In genomic region chr2:63739180-63739579, GRCh38 we compare ENCODE assay signal across 5 cellular contexts.
DNase-seq lines count a peak whose midpoint lies in the region; ATAC-seq, FAIRE-seq and TF ChIP-seq lines count a peak whose summit lies in the region.
"Not testable (repeated sequence)": the region's sequence is repeated elsewhere in the genome, so short reads cannot be mapped to it uniquely, and the experiment has no call there.

No MANE protein-coding gene starts in this region.

- WGBS in K562 (ENCODE audit: insufficient coverage, low coverage, missing lambda C conversion rate): 5% methylated on average over 2 of the region's 2 CpGs

- not testable (repeated sequence) for H3K4me3 ChIP-seq in RWPE2 (ENCODE audit: severe bottlenecking); K562; subcutaneous abdominal adipose tissue (ENCODE audit: low read depth in 1 of 5, low read length in 5 of 5)

- intact Hi-C loops in K562 (cut with micrococcal nuclease): not testable (repeated sequence)

- not testable (repeated sequence) for TF ChIP-seq EP300 in K562 (IDR thresholded peaks at IDR 0.05; ENCODE audit: low read length)

- not testable (repeated sequence) for ATAC-seq in RWPE2 (ENCODE audit: low read depth); K562

- peak; percentile 27 for FAIRE-seq in GM12892 (lab: Jason Lieb, UNC)
- not testable (repeated sequence) for FAIRE-seq in K562 (lab: Jason Lieb, UNC)

- POLR2A ChIA-PET in K562 (lab: Yijun Ruan, JAX): not testable (repeated sequence)

- not testable (repeated sequence) for H3K36me3 ChIP-seq in RWPE2 (ENCODE audit: low read depth); K562 (ENCODE audit: control insufficient read depth, insufficient read depth, low read length); subcutaneous abdominal adipose tissue (ENCODE audit: control insufficient read depth in 5 of 5, insufficient read depth in 5 of 5, low read length in 5 of 5)

- H3K4me2 ChIP-seq in K562 (ENCODE audit: insufficient read depth, low read length): not testable (repeated sequence)

- not testable (repeated sequence) for TF ChIP-seq CTCF in RWPE2 (IDR thresholded peaks at IDR 0.05; ENCODE audit: poor library complexity, severe bottlenecking); K562 (IDR thresholded peaks at IDR 0.05 in 2 of 3, conservative IDR thresholded peaks at IDR 0.05 in 1 of 3; ENCODE audit: insufficient read depth in 2 of 3, low read depth in 1 of 3, low read length in 3 of 3)

- peaks cover 58% of the 10 kb centered on the region for H3K4me1 ChIP-seq in RWPE2 (ENCODE audit: insufficient read depth, poor library complexity, severe bottlenecking)
- H3K4me1 ChIP-seq in K562 (replicated peaks in 1 of 2; ENCODE audit: control insufficient read depth in 2 of 2, insufficient read depth in 2 of 2, low read length in 2 of 2): not testable (repeated sequence)
- H3K4me1 ChIP-seq in subcutaneous abdominal adipose tissue (ENCODE audit: control insufficient read depth in 5 of 5, insufficient read depth in 5 of 5, low read length in 5 of 5): peaks cover 3 to 57% (median 34%) of the 10 kb centered on the region in 5 donors

- not testable (repeated sequence) for TF ChIP-seq RAD21 in K562 (CRISPR knock-in tag; conservative IDR thresholded peaks at IDR 0.05 in 1 of 2, IDR thresholded peaks at IDR 0.05 in 1 of 2)

- H3K9me1 ChIP-seq in K562 (ENCODE audit: control insufficient read depth, insufficient read depth, low read length): not testable (repeated sequence)

- not testable (repeated sequence) for DNase-seq in GM12892 (ENCODE audit: insufficient read length); RWPE2 (ENCODE audit: low spot score); K562 (ENCODE audit: extremely low read depth in 1 of 4, low spot score in 3 of 4); epithelial cell of prostate (ENCODE audit: low read depth, low spot score)

- H4K20me1 ChIP-seq in K562 (replicated peaks; ENCODE audit: control insufficient read depth, insufficient read depth, low read length): not testable (repeated sequence)

- TF ChIP-seq POLR2A in GM12892 (IDR thresholded peaks at IDR 0.05; ENCODE audit: low read depth, low read length); K562 (conservative IDR thresholded peaks at IDR 0.05): not testable (repeated sequence)

- not testable (repeated sequence) for H2AFZ ChIP-seq in K562 (ENCODE audit: low read depth, low read length)

- not testable (repeated sequence) for H3K27me3 ChIP-seq in RWPE2 (ENCODE audit: insufficient read depth, poor library complexity, severe bottlenecking); K562 (ENCODE audit: control insufficient read depth in 2 of 2, insufficient read depth in 2 of 2, low read length in 2 of 2); subcutaneous abdominal adipose tissue (ENCODE audit: control insufficient read depth in 5 of 5, insufficient read depth in 4 of 5, low read length in 5 of 5)

- H3K27ac ChIP-seq in RWPE2 (ENCODE audit: poor library complexity, severe bottlenecking) (peak overlapping the region; percentile 91), epithelial cell of prostate (peak overlapping the region; percentile 97), subcutaneous abdominal adipose tissue (ENCODE audit: low read depth, low read length) (peak overlapping the region; percentile 92)
- H3K27ac ChIP-seq in K562 (ENCODE audit: extremely low read depth, low read depth, low read length): not testable (repeated sequence)

- not testable (repeated sequence) for BruUV-seq in K562 (replicated peaks; lab: Mats Ljungman, UMichigan)

- not testable (repeated sequence) for H3K9me3 ChIP-seq in RWPE2 (ENCODE audit: severe bottlenecking); K562 (replicated peaks; ENCODE audit: control insufficient read depth, insufficient read depth, low read depth, low read length); subcutaneous abdominal adipose tissue (ENCODE audit: control insufficient read depth in 5 of 5, low read length in 5 of 5)

- H3K79me2 ChIP-seq in K562 (ENCODE audit: control insufficient read depth, insufficient read depth, low read length): not testable (repeated sequence)

- H3K9ac ChIP-seq in K562 (ENCODE audit: insufficient read depth in 1 of 2, low read depth in 2 of 2, low read length in 2 of 2); subcutaneous abdominal adipose tissue (ENCODE audit: low read length in 5 of 5): not testable (repeated sequence)

- CTCF ChIA-PET in K562 (lab: Yijun Ruan, JAX; ENCODE audit: low intra/inter-chr PET ratio): not testable (repeated sequence)

- in situ Hi-C loops in K562 (cut with MboI): not testable (repeated sequence)

TF ChIP-seq in K562, 482 proteins besides CTCF, POLR2A, EP300 and RAD21:
- peak; percentile 69 for TF ChIP-seq ZNF146 (CRISPR knock-in tag; IDR thresholded peaks at IDR 0.05; ENCODE audit: unreplicated experiment)
